ENCODE assay signal across 26 cellular contexts in the genomic region with DNA sequence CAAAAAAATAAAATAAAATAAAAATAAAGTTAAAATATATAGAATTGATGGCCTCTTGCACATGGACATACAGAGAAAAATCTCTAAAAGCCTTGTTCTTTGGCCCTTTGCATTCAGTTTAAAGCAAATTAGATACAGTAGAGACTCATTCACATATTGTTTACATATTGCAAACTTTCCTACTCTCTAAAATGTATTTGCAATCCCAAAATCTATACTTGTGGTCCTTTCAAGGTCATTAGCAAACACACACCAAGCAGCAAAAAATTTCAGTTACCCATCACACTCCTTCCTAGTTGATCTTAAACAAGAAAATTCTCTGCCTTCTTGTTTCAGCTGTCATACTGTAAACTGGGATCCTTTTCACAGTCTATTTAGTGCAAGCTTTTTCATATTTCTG.
A peak's percentile ranks its signal among the peaks of the same experiment; 100 is the strongest.
DNase-seq lines count a peak whose midpoint lies in the region; ATAC-seq, FAIRE-seq and TF ChIP-seq lines count a peak whose summit lies in the region.
"Had no signal": no experiment of that assay in that cellular context is flagged by ENCODE, and none has a peak within 500 bp of the region (broad histone marks: within the 10 kb centered on the region; RNA-seq: fewer than 3 reads in every experiment).

No MANE protein-coding gene starts in this region.

- in situ Hi-C loops in HepG2 (cut with HindIII; ENCODE audit: extremely low pct_ligation_motif_present, low pct_unique_long_range_greater_than_20kb): no loop called here

- no peaks in the 10 kb centered on the region for H4K20me1 ChIP-seq in HepG2 (ENCODE audit: insufficient read depth, low read length)
- H4K20me1 ChIP-seq in smooth muscle cell (ENCODE audit: low read depth): no peaks in the 10 kb centered on the region
- H4K20me1 ChIP-seq: BLaER1 had no signal

- BruUV-seq in HepG2 (replicated peaks; lab: Mats Ljungman, UMichigan): no TSS peak

- no peak overlapping the region for H3K4me3 Mint-ChIP-seq in nephron
- H3K4me3 Mint-ChIP-seq in activated CD4-positive, alpha-beta T cell treated with anti-CD3 and anti-CD28 coated beads, Interleukin-2, amount 10 ng/mL, durations not matched to agents 7 days and 5 days: no peak overlapping the region
- H3K4me3 Mint-ChIP-seq: CD14-positive monocyte; CD4-positive, alpha-beta memory T cell; CD4-positive, CD25-positive, alpha-beta regulatory T cell; CD8-positive, alpha-beta memory T cell had no signal

- peak overlapping the region; percentile 71 for H3K27ac ChIP-seq in HepG2 (ENCODE audit: extremely low read length, insufficient read depth, low read length)
- peak overlapping the region; percentile 94 for H3K27ac ChIP-seq in smooth muscle cell (ENCODE audit: low read depth)
- H3K27ac ChIP-seq: BLaER1 had no signal

- TF ChIP-seq POLR2A in HepG2 (IDR thresholded peaks at IDR 0.05; ENCODE audit: insufficient read depth in 1 of 2, low read depth in 2 of 2, low read length in 2 of 2): no peak

- peak; percentile 60 for FAIRE-seq in HepG2 (lab: Jason Lieb, UNC)
- FAIRE-seq: A204.1, GM12878, GM12892, GM19239 had no signal

- TF ChIP-seq EP300 in HepG2 (IDR thresholded peaks at IDR 0.05; ENCODE audit: low read depth in 2 of 2, low read length in 2 of 2) (peak in 1 of 2 experiments; percentile 89; a peak in 2 of 4 replicates), HepG2 (CRISPR knock-in tag; IDR thresholded peaks at IDR 0.05; ENCODE audit: borderline replicate concordance) (0 out of 2 replicates have a peak, but pooled peaks have one; percentile 42)

- H2AFZ ChIP-seq in HepG2 (ENCODE audit: low read length): no peak overlapping the region
- no peak overlapping the region for H2AFZ ChIP-seq in smooth muscle cell (ENCODE audit: low read depth)

- DNase-seq in HepG2 (ENCODE audit: low spot score) (peak; percentile 86), smooth muscle cell (lab: John Stamatoyannopoulos, UW; ENCODE audit: unreplicated experiment) (no peak)
- no peak for DNase-seq in activated CD4-positive, alpha-beta T cell treated with anti-CD3 and anti-CD28 coated beads, Interleukin-2, amount 10 ng/mL, durations not matched to agents 7 days and 5 days
- DNase-seq: 8988T; ACHN; BE2C; C1 segment of cervical spinal cord; CD4-positive, alpha-beta memory T cell; CD4-positive, CD25-positive, alpha-beta regulatory T cell; CD8-positive, alpha-beta memory T cell; COR-L47; DMS 273 treated with DMSO at 0.1 percent for 48 hours; DMS153; DMS53; DMS79; DND-41; EL; GDM1 had no signal

- TF ChIP-seq RAD21 in HepG2 (CRISPR knock-in tag; IDR thresholded peaks at IDR 0.05): no peak

- H3K27me3 Mint-ChIP-seq in nephron (ENCODE audit: low read depth): no peaks in the 10 kb centered on the region
- H3K27me3 Mint-ChIP-seq in activated CD4-positive, alpha-beta T cell treated with anti-CD3 and anti-CD28 coated beads, Interleukin-2, amount 10 ng/mL, durations not matched to agents 7 days and 5 days: peaks cover 19% of the 10 kb centered on the region

- H3K4me1 ChIP-seq in HepG2 (ENCODE audit: insufficient read depth, low read length) (peaks cover 63% of the 10 kb centered on the region), smooth muscle cell (ENCODE audit: low read depth) (peaks cover 6% of the 10 kb centered on the region)
- H3K4me1 ChIP-seq: BLaER1 had no signal

- CTCF ChIA-PET in HepG2 (lab: Yijun Ruan, JAX; ENCODE audit: low intra/inter-chr PET ratio, low total read pairs): no interaction called here
- CTCF ChIA-PET in activated CD4-positive, alpha-beta T cell treated with anti-CD3 and anti-CD28 coated beads, Interleukin-2, amount 10 ng/mL, durations not matched to agents 7 days and 5 days (lab: Charles Lee): no interaction called here

- intact Hi-C loops in HepG2 (cut with micrococcal nuclease; ENCODE audit: unreplicated experiment): loop anchor here (5.0 kb wide), 1 partner anchor 43 kb away; no protein-coding TSS in a partner anchor

- H3K9ac ChIP-seq in HepG2 (ENCODE audit: insufficient read depth, low read depth, low read length) (0 out of 2 replicates have a peak overlapping the region, but pooled peaks have one; percentile 8), smooth muscle cell (ENCODE audit: low read depth) (no peak overlapping the region)
- H3K9ac ChIP-seq: BLaER1 had no signal

- no peaks in the 10 kb centered on the region for H3K79me2 ChIP-seq in HepG2 (ENCODE audit: insufficient read depth, low read length)
- no peaks in the 10 kb centered on the region for H3K79me2 ChIP-seq in smooth muscle cell (ENCODE audit: low read depth)

- H3F3A ChIP-seq in smooth muscle cell (ENCODE audit: low read depth): peaks cover 18% of the 10 kb centered on the region

- H3K4me2 ChIP-seq in HepG2 (ENCODE audit: low read depth, low read length) (peak overlapping the region; percentile 18; the same call in 1 of the 2 replicates), smooth muscle cell (no peak overlapping the region)
- H3K4me2 ChIP-seq: BLaER1 had no signal

- H3K4me1 Mint-ChIP-seq in nephron: peaks cover 24% of the 10 kb centered on the region
- peaks cover 8% of the 10 kb centered on the region for H3K4me1 Mint-ChIP-seq in activated CD4-positive, alpha-beta T cell treated with anti-CD3 and anti-CD28 coated beads, Interleukin-2, amount 10 ng/mL, durations not matched to agents 7 days and 5 days

- H3K36me3 Mint-ChIP-seq in nephron (ENCODE audit: low read depth): peaks cover 13% of the 10 kb centered on the region
- H3K36me3 Mint-ChIP-seq in activated CD4-positive, alpha-beta T cell treated with anti-CD3 and anti-CD28 coated beads, Interleukin-2, amount 10 ng/mL, durations not matched to agents 7 days and 5 days (ENCODE audit: low read depth): no peaks in the 10 kb centered on the region
- H3K36me3 Mint-ChIP-seq: CD14-positive monocyte; CD4-positive, alpha-beta memory T cell; CD4-positive, CD25-positive, alpha-beta regulatory T cell had no signal

- POLR2A ChIA-PET in HepG2 (lab: Yijun Ruan, JAX): no interaction called here
- POLR2A ChIA-PET in activated CD4-positive, alpha-beta T cell treated with anti-CD3 and anti-CD28 coated beads, Interleukin-2, amount 10 ng/mL, durations not matched to agents 7 days and 5 days (lab: Charles Lee): no interaction called here

- H3K27me3 ChIP-seq in HepG2 (ENCODE audit: control insufficient read depth in 1 of 2, insufficient read depth in 2 of 2, low read length in 2 of 2): no peaks in the 10 kb centered on the region
- H3K27me3 ChIP-seq in smooth muscle cell (ENCODE audit: low read depth): no peaks in the 10 kb centered on the region
- H3K27me3 ChIP-seq: BE2C, BLaER1 had no signal

- H3K9me3 ChIP-seq in HepG2 (ENCODE audit: low read length) (no peaks in the 10 kb centered on the region), smooth muscle cell (replicated peaks; ENCODE audit: low read depth) (peaks cover 5% of the 10 kb centered on the region)
- H3K9me3 ChIP-seq: BE2C, BLaER1 had no signal

- TF ChIP-seq CTCF in HepG2 (CRISPR knock-in tag; IDR thresholded peaks at IDR 0.05): no peak
- TF ChIP-seq CTCF in nephron (IDR thresholded peaks at IDR 0.05; ENCODE audit: unreplicated experiment in 3 of 3): no peak
- TF ChIP-seq CTCF in smooth muscle cell (IDR thresholded peaks at IDR 0.05; ENCODE audit: borderline replicate concordance, insufficient read depth, poor library complexity, severe bottlenecking): no peak

- peaks cover 31% of the 10 kb centered on the region for H3K9me3 Mint-ChIP-seq in nephron
- H3K9me3 Mint-ChIP-seq in activated CD4-positive, alpha-beta T cell treated with anti-CD3 and anti-CD28 coated beads, Interleukin-2, amount 10 ng/mL, durations not matched to agents 7 days and 5 days: no peaks in the 10 kb centered on the region

- ATAC-seq in HepG2 (peak; percentile 75), HG03354 (IDR thresholded peaks at IDR 0.05; ENCODE audit: poor library complexity, severe bottlenecking, unreplicated experiment) (no peak)
- ATAC-seq: GM12878 had no signal

- H3K27ac Mint-ChIP-seq in nephron: peak overlapping the region in 2 of 3 experiments; percentile 2 to 4
- H3K27ac Mint-ChIP-seq in activated CD4-positive, alpha-beta T cell treated with anti-CD3 and anti-CD28 coated beads, Interleukin-2, amount 10 ng/mL, durations not matched to agents 7 days and 5 days: no peak overlapping the region
- H3K27ac Mint-ChIP-seq: CD14-positive monocyte; CD4-positive, alpha-beta memory T cell; CD4-positive, CD25-positive, alpha-beta regulatory T cell; CD8-positive, alpha-beta memory T cell had no signal

- no peak overlapping the region for H3K4me3 ChIP-seq in HepG2 (replicated peaks in 1 of 3; ENCODE audit: insufficient read depth in 1 of 3, low read depth in 2 of 3, low read length in 3 of 3)
- no peak overlapping the region for H3K4me3 ChIP-seq in smooth muscle cell
- H3K4me3 ChIP-seq: BLaER1, GM12878 had no signal

- H3K36me3 ChIP-seq in HepG2 (replicated peaks in 1 of 2; ENCODE audit: control insufficient read depth in 1 of 2, insufficient read depth in 2 of 2, low read length in 2 of 2) (no peaks in the 10 kb centered on the region), smooth muscle cell (ENCODE audit: low read depth) (no peaks in the 10 kb centered on the region)
- H3K36me3 ChIP-seq: BE2C, BLaER1 had no signal

TF ChIP-seq in HepG2, 621 proteins besides CTCF, POLR2A, EP300 and RAD21 (continues in another document):
- TF ChIP-seq HOXA7 (CRISPR knock-in tag; IDR thresholded peaks at IDR 0.05): no peak
- peak; percentile 78; the same call in 1 of the 2 replicates for TF ChIP-seq NFIC (IDR thresholded peaks at IDR 0.05; ENCODE audit: low read length)
- TF ChIP-seq TOPORS (CRISPR knock-in tag; IDR thresholded peaks at IDR 0.05): no peak
- no peak for TF ChIP-seq MXD4 (CRISPR knock-in tag; IDR thresholded peaks at IDR 0.05)
- peak; percentile 41; the same call in 1 of the 2 replicates for TF ChIP-seq MIER3 (CRISPR knock-in tag; IDR thresholded peaks at IDR 0.05; ENCODE audit: borderline replicate concordance)
- TF ChIP-seq ZNF709 (CRISPR knock-in tag; IDR thresholded peaks at IDR 0.05): no peak
- 0 out of 2 replicates have a peak, but pooled peaks have one; percentile 43 for TF ChIP-seq RCOR2 (CRISPR knock-in tag; IDR thresholded peaks at IDR 0.05)
- TF ChIP-seq IRX3 (CRISPR knock-in tag; IDR thresholded peaks at IDR 0.05; ENCODE audit: borderline replicate concordance, low read depth): no peak
- TF ChIP-seq ZNF143 (CRISPR knock-in tag; IDR thresholded peaks at IDR 0.05): no peak
- TF ChIP-seq ISL2 (CRISPR knock-in tag; IDR thresholded peaks at IDR 0.05): peak; percentile 93
- no peak for TF ChIP-seq NCOA1 (CRISPR knock-in tag; IDR thresholded peaks at IDR 0.05)
- peak; percentile 49; the same call in 1 of the 2 replicates for TF ChIP-seq ATF2 (CRISPR knock-in tag; IDR thresholded peaks at IDR 0.05)
